Comparison of ENCODE assay signal across 15 cellular contexts in the genomic region with DNA sequence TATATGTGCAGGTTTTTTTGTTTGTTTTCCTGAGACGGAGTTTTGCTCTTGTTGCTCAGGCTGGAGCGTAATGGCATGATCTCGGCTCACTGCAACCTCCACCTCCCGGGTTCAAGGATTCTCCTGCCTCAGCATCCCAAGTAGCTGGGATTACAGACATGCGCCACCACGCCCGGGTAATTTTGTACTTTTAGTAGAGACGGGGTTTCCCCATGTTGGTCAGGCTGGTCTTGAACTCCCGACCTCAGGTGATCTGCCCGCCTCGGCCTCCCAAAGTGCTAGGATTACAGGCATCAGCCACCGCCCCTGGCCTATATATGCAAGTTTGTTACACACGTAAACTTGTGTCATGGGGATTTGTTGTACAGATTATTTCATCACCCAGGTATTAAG. TPM values are rescaled to one million over a fixed set of nuclear protein-coding genes. Genes with fewer than 3 reads are reported as not detected.
"Had no signal": no experiment of that assay in that cellular context is flagged by ENCODE, and none has a peak within 500 bp of the region (broad histone marks: within the 10 kb centered on the region; RNA-seq: fewer than 3 reads in every experiment).

No MANE protein-coding gene starts in this region.

RNA-seq across cellular contexts. Expression of a gene that starts 1.3 kb away (rescaled TPM):
- total RNA-seq: aorta, cardiac septum, dermis blood vessel endothelial cell, kidney epithelial cell, mesenteric fat pad, subcutaneous adipose tissue, ureter had no signal
- polyA plus RNA-seq: adipose tissue, esophagus, immature natural killer cell, ovary had no signal

RNA-seq across cellular contexts. Expression of a gene that starts 9.6 kb away (rescaled TPM):
- total RNA-seq: dermis blood vessel endothelial cell, kidney epithelial cell had no signal

RNA-seq across cellular contexts. Expression of a gene that starts 13.3 kb away (rescaled TPM):
- total RNA-seq: aorta, cardiac septum, dermis blood vessel endothelial cell, kidney epithelial cell, lung, mesenteric fat pad, mucosa of gallbladder, ovary, subcutaneous adipose tissue, T-cell, ureter, WTC11 had no signal
- polyA plus RNA-seq: aorta, immature natural killer cell, ovary had no signal
